In genomic region chr12:4819654-4820053, GRCh38 we compare ENCODE assay signal across 13 cellular contexts.
A peak's percentile ranks its signal among the peaks of the same experiment; 100 is the strongest.
DNase-seq lines count a peak whose midpoint lies in the region; ATAC-seq and TF ChIP-seq lines count a peak whose summit lies in the region.
"Had no signal": no experiment of that assay in that cellular context is flagged by ENCODE, and none has a peak within 500 bp of the region (broad histone marks: within the 10 kb centered on the region; RNA-seq: fewer than 3 reads in every experiment).

No MANE protein-coding gene starts in this region.

- H3K4me2 ChIP-seq in mesenchymal stem cell (ENCODE audit: low read length, poor library complexity, severe bottlenecking) (no peak overlapping the region), neural progenitor cell (no peak overlapping the region)

- H3K79me1 ChIP-seq in mesenchymal stem cell (replicated peaks; ENCODE audit: low read length, poor library complexity, severe bottlenecking) = no peaks in the 10 kb centered on the region

- H3K4me1 ChIP-seq in mesenchymal stem cell (ENCODE audit: control insufficient read depth, insufficient read depth, low read depth, low read length) = no peaks in the 10 kb centered on the region
- peaks cover 11% of the 10 kb centered on the region for H3K4me1 ChIP-seq in neural progenitor cell
- H3K4me1 ChIP-seq: SJCRH30 had no signal

- no peaks in the 10 kb centered on the region for H3K9me3 Mint-ChIP-seq in neural progenitor cell
- no peaks in the 10 kb centered on the region for H3K9me3 Mint-ChIP-seq in effector memory CD8-positive, alpha-beta T cell
- H3K9me3 Mint-ChIP-seq: activated naive CD8-positive, alpha-beta T cell treated with anti-CD3 and anti-CD28 coated beads, Interleukin-2, amount 10 ng/mL, durations not matched to agents 7 days and 5 days had no signal

- 44% methylated on average over 4 of the region's 7 CpGs for WGBS in mesenchymal stem cell

- H3K14ac ChIP-seq in mesenchymal stem cell (ENCODE audit: low read length in 2 of 2) = no peak overlapping the region

- ATAC-seq in GM21576 (IDR thresholded peaks at IDR 0.05; ENCODE audit: unreplicated experiment) = peak; percentile 70
- no peak for ATAC-seq in effector memory CD8-positive, alpha-beta T cell (replicated peaks)
- ATAC-seq: right cardiac atrium had no signal

- H3K9me3 ChIP-seq in mesenchymal stem cell (ENCODE audit: control insufficient read depth, low read length) (no peaks in the 10 kb centered on the region), neural progenitor cell (ENCODE audit: low read depth) (no peaks in the 10 kb centered on the region)
- H3K9me3 ChIP-seq: SJCRH30 had no signal

- no peak overlapping the region for H2BK120ac ChIP-seq in mesenchymal stem cell (ENCODE audit: low read depth, low read length)

- no peak overlapping the region for H3K4me3 ChIP-seq in NB4 (ENCODE audit: low read depth, low read length)
- H3K4me3 ChIP-seq in mesenchymal stem cell (ENCODE audit: insufficient read depth in 1 of 2, low read depth in 1 of 2, low read length in 2 of 2) = peak overlapping the region in 1 of 2 experiments; percentile 2
- H3K4me3 ChIP-seq in neural progenitor cell = no peak overlapping the region
- H3K4me3 ChIP-seq: SJCRH30 had no signal

- H3K36me3 ChIP-seq in mesenchymal stem cell (ENCODE audit: control insufficient read depth in 1 of 2, insufficient read depth in 2 of 2, low read depth in 1 of 2, low read length in 2 of 2) = no peaks in the 10 kb centered on the region
- no peaks in the 10 kb centered on the region for H3K36me3 ChIP-seq in neural progenitor cell
- H3K36me3 ChIP-seq: SJCRH30 had no signal

- no peak overlapping the region for H3K27ac Mint-ChIP-seq in neural progenitor cell
- peak overlapping the region in 1 of 2 donors; percentile 42 for H3K27ac Mint-ChIP-seq in effector memory CD8-positive, alpha-beta T cell
- H3K27ac Mint-ChIP-seq: activated naive CD8-positive, alpha-beta T cell treated with anti-CD3 and anti-CD28 coated beads, Interleukin-2, amount 10 ng/mL, durations not matched to agents 7 days and 5 days had no signal

- H3K23ac ChIP-seq in mesenchymal stem cell (ENCODE audit: low read length in 2 of 2) = no peak overlapping the region

- H4K91ac ChIP-seq in mesenchymal stem cell (ENCODE audit: low read length) = no peak overlapping the region

- no peaks in the 10 kb centered on the region for H3K27me3 Mint-ChIP-seq in neural progenitor cell (ENCODE audit: insufficient read depth, low read depth)
- H3K27me3 Mint-ChIP-seq in effector memory CD8-positive, alpha-beta T cell = peaks cover 0 to 6% of the 10 kb centered on the region in 2 donors

- H4K8ac ChIP-seq in mesenchymal stem cell (ENCODE audit: low read length) = no peak overlapping the region

- H4K20me1 ChIP-seq in neural progenitor cell (ENCODE audit: low read depth) = no peaks in the 10 kb centered on the region

- H3K27me3 ChIP-seq in mesenchymal stem cell (ENCODE audit: control insufficient read depth in 1 of 2, insufficient read depth in 1 of 2, low read length in 2 of 2) (peaks cover 18 to 23% of the 10 kb centered on the region in 2 experiments), neural progenitor cell (no peaks in the 10 kb centered on the region)
- H3K27me3 ChIP-seq: SJCRH30 had no signal

- no peak overlapping the region for H2AK5ac ChIP-seq in mesenchymal stem cell (ENCODE audit: low read length, severe bottlenecking)

- H3K18ac ChIP-seq in mesenchymal stem cell (ENCODE audit: low read depth in 1 of 2, low read length in 2 of 2) = no peak overlapping the region

- H3K36me3 Mint-ChIP-seq in neural progenitor cell = no peaks in the 10 kb centered on the region
- H3K36me3 Mint-ChIP-seq in effector memory CD8-positive, alpha-beta T cell (ENCODE audit: insufficient read depth) = no peaks in the 10 kb centered on the region

- H2AFZ ChIP-seq in mesenchymal stem cell (ENCODE audit: low read depth, low read length) = no peak overlapping the region
- H2AFZ ChIP-seq in neural progenitor cell (replicated peaks) = no peak overlapping the region

- peak overlapping the region; percentile 79 for H3K9ac ChIP-seq in mesenchymal stem cell (ENCODE audit: low read length)
- no peak overlapping the region for H3K9ac ChIP-seq in neural progenitor cell

- no peak for TF ChIP-seq POLR2A in NB4 (IDR thresholded peaks at IDR 0.05; ENCODE audit: extremely low read depth, insufficient read length)

- no peak overlapping the region for H3K4me3 Mint-ChIP-seq in neural progenitor cell
- no peak overlapping the region for H3K4me3 Mint-ChIP-seq in effector memory CD8-positive, alpha-beta T cell
- H3K4me3 Mint-ChIP-seq: activated naive CD8-positive, alpha-beta T cell treated with anti-CD3 and anti-CD28 coated beads, Interleukin-2, amount 10 ng/mL, durations not matched to agents 7 days and 5 days had no signal

- H3K79me2 ChIP-seq in neural progenitor cell (ENCODE audit: low read depth) = no peaks in the 10 kb centered on the region

- DNase-seq in GDM1 (lab: John Stamatoyannopoulos, UW) (peak; percentile 27), NB4 (ENCODE audit: low read depth) (peak; percentile 80), mesenchymal stem cell (no peak), neural progenitor cell (ENCODE audit: low spot score) (no peak), LoVo (ENCODE audit: low spot score) (no peak)
- no peak for DNase-seq in effector memory CD8-positive, alpha-beta T cell
- DNase-seq in stimulated activated naive CD4-positive, alpha-beta T cell (lab: John Stamatoyannopoulos, UW) = no peak
- DNase-seq: activated CD4-positive, alpha-beta T cell treated with anti-CD3 and anti-CD28 coated beads, Interleukin-2, amount 50 U/mL, for 1 hour; activated naive CD8-positive, alpha-beta T cell treated with anti-CD3 and anti-CD28 coated beads, Interleukin-2, amount 10 ng/mL, durations not matched to agents 7 days and 5 days; NCI-H2029; right cardiac atrium; SJCRH30 had no signal

- TF ChIP-seq CTCF in NB4 (IDR thresholded peaks at IDR 0.05; ENCODE audit: low read depth, low read length) (no peak), neural progenitor cell (IDR thresholded peaks at IDR 0.05) (no peak)

- H2BK5ac ChIP-seq in mesenchymal stem cell (ENCODE audit: low read depth, low read length, poor library complexity, severe bottlenecking) = no peak overlapping the region

- no peak overlapping the region for H2BK12ac ChIP-seq in mesenchymal stem cell (ENCODE audit: low read length in 2 of 2)

- no peak overlapping the region for H3K4ac ChIP-seq in mesenchymal stem cell (ENCODE audit: low read depth in 1 of 2, low read length in 2 of 2)

- H2BK15ac ChIP-seq in mesenchymal stem cell (ENCODE audit: low read depth, poor library complexity, severe bottlenecking) = no peak overlapping the region

- peaks cover 23% of the 10 kb centered on the region for H3K4me1 Mint-ChIP-seq in neural progenitor cell
- peaks cover 24 to 33% of the 10 kb centered on the region in 2 donors for H3K4me1 Mint-ChIP-seq in effector memory CD8-positive, alpha-beta T cell (ENCODE audit: low read depth in 2 of 2)

- no peaks in the 10 kb centered on the region for H3F3A ChIP-seq in neural progenitor cell (ENCODE audit: low read depth)

- H3K27ac ChIP-seq in mesenchymal stem cell (ENCODE audit: low read length, poor library complexity, severe bottlenecking) (no peak overlapping the region), neural progenitor cell (no peak overlapping the region)
- H3K27ac ChIP-seq: SJCRH30 had no signal

Comparison
In these comparisons a context has a peak if more than half of its experiments do, and no peak if none do; other contexts are left out.
1. DNase-seq: peak in GDM1 (single experiment) and NB4 (single experiment); none in mesenchymal stem cell (single experiment), neural progenitor cell (single experiment), LoVo (single experiment), effector memory CD8-positive, alpha-beta T cell (0 of 3) and stimulated activated naive CD4-positive, alpha-beta T cell (0 of 6).